ENCODE assay signal across 8 cellular contexts in the genomic region with DNA sequence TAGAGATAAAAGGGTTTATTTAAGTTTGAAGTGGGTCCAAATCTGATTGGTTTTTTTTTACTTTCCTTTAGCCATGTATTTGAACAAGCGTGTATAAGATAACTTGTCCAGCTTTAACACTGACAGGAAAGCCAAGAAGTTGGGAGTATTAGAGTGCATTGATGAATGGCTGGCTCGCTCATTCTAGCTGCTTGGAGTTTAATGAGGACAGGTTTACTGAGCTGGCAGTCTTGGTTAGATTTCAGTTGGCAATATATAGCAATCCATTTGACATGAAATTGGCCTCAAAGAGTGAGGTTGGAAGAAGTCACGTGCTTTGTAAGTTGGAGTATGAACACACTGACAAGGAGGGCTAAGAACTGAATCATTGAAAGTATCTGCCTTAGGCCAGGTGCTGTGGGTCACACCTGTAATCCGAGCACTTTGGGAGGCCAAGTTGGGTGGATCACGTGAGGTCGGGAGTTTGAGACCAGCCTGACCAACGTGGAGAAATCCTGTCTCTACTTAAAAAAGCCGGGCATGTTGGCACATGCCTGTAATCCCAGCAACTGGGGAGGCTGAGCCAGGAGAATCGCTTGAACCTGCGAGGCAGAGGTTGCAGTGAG. TPM values are rescaled to one million over a fixed set of nuclear protein-coding genes. Genes with fewer than 3 reads are reported as not detected.
DNase-seq lines count a peak whose midpoint lies in the region; ATAC-seq, FAIRE-seq and TF ChIP-seq lines count a peak whose summit lies in the region.

No MANE protein-coding gene starts in this region.

- H3K4me2 ChIP-seq in PC-3 (ENCODE audit: low read length) = no peak overlapping the region

- intact Hi-C loops in CD14-positive monocyte (cut with micrococcal nuclease) = no loop called here
- intact Hi-C loops in PC-3 (cut with micrococcal nuclease) = loop anchor here (5.0 kb wide), 1 partner anchor 166 kb away; a partner anchor contains a TSS

- no peaks in the 10 kb centered on the region for H3K4me1 ChIP-seq in HUES64 (ENCODE audit: insufficient read depth, low read length)
- H3K4me1 ChIP-seq in PC-3 (ENCODE audit: insufficient read depth, low read length) = no peaks in the 10 kb centered on the region

- H3K27ac Mint-ChIP-seq in CD14-positive monocyte = peak overlapping the region in 5 of 7 donors; percentile 4 to 70 (median 35)
- peak overlapping the region; percentile 4 to 88 (median 76) for H3K27ac Mint-ChIP-seq in naive thymus-derived CD8-positive, alpha-beta T cell
- no peak overlapping the region for H3K27ac Mint-ChIP-seq in stimulated activated memory B cell treated with anti-CD40 and anti-IgM and Interleukin-4, amounts not matched to agents 10 μg/mL and 1 μg/mL and 100 μg/mL, for 72 hours

- peaks cover 96% of the 10 kb centered on the region for H3K36me3 ChIP-seq in HUES64 (ENCODE audit: insufficient read depth, low read length)
- H3K36me3 ChIP-seq in bronchial epithelial cell (ENCODE audit: control insufficient read depth, insufficient read depth, low read length) = peaks cover 8% of the 10 kb centered on the region
- peaks cover 80% of the 10 kb centered on the region for H3K36me3 ChIP-seq in PC-3 (ENCODE audit: low read depth, low read length)

- H3K27me3 ChIP-seq in HUES64 (ENCODE audit: insufficient read depth, low read length) = no peaks in the 10 kb centered on the region
- H3K27me3 ChIP-seq in bronchial epithelial cell (ENCODE audit: control insufficient read depth, insufficient read depth, low read length) = no peaks in the 10 kb centered on the region
- no peaks in the 10 kb centered on the region for H3K27me3 ChIP-seq in PC-3 (ENCODE audit: low read length)

- peaks cover 63% of the 10 kb centered on the region for H4K20me1 ChIP-seq in PC-3 (ENCODE audit: low read length)

- no peaks in the 10 kb centered on the region for H3K9me2 ChIP-seq in PC-3 (replicated peaks; ENCODE audit: low read length)

- H3K9me3 ChIP-seq in HUES64 (ENCODE audit: insufficient read depth, low read depth, low read length) (no peaks in the 10 kb centered on the region), PC-3 (ENCODE audit: low read length) (no peaks in the 10 kb centered on the region)

- no peak for DNase-seq in CD14-positive monocyte (ENCODE audit: low spot score)
- DNase-seq in bronchial epithelial cell (ENCODE audit: low read depth) = peak; percentile 90
- peak in 1 of 10 donors; percentile 4 for DNase-seq in naive thymus-derived CD8-positive, alpha-beta T cell
- DNase-seq in NCI-H1048 (lab: John Stamatoyannopoulos, UW) = no peak
- DNase-seq in PC-3 = no peak

- no peak for TF ChIP-seq CTCF in CD14-positive monocyte (IDR thresholded peaks at IDR 0.05)
- TF ChIP-seq CTCF in bronchial epithelial cell (IDR thresholded peaks at IDR 0.05; ENCODE audit: insufficient read depth, low read length, severe bottlenecking) = no peak
- TF ChIP-seq CTCF in PC-3 (conservative IDR thresholded peaks at IDR 0.05; ENCODE audit: low read depth, low read length) = no peak

- H3K9me3 Mint-ChIP-seq in CD14-positive monocyte = no peaks in the 10 kb centered on the region
- no peaks in the 10 kb centered on the region for H3K9me3 Mint-ChIP-seq in naive thymus-derived CD8-positive, alpha-beta T cell
- no peaks in the 10 kb centered on the region for H3K9me3 Mint-ChIP-seq in stimulated activated memory B cell treated with anti-CD40 and anti-IgM and Interleukin-4, amounts not matched to agents 10 μg/mL and 1 μg/mL and 100 μg/mL, for 72 hours

- no peaks in the 10 kb centered on the region for H3K27me3 Mint-ChIP-seq in CD14-positive monocyte (ENCODE audit: low read depth in 3 of 3)
- no peaks in the 10 kb centered on the region for H3K27me3 Mint-ChIP-seq in naive thymus-derived CD8-positive, alpha-beta T cell
- no peaks in the 10 kb centered on the region for H3K27me3 Mint-ChIP-seq in stimulated activated memory B cell treated with anti-CD40 and anti-IgM and Interleukin-4, amounts not matched to agents 10 μg/mL and 1 μg/mL and 100 μg/mL, for 72 hours

- peaks cover 46% of the 10 kb centered on the region for H3K79me2 ChIP-seq in PC-3 (ENCODE audit: low read length)

- no peak overlapping the region for H3K4me3 Mint-ChIP-seq in CD14-positive monocyte
- H3K4me3 Mint-ChIP-seq in naive thymus-derived CD8-positive, alpha-beta T cell = peak overlapping the region in 4 of 10 donors; percentile 7 to 54 (median 34)
- no peak overlapping the region for H3K4me3 Mint-ChIP-seq in stimulated activated memory B cell treated with anti-CD40 and anti-IgM and Interleukin-4, amounts not matched to agents 10 μg/mL and 1 μg/mL and 100 μg/mL, for 72 hours

- no peak overlapping the region for H3K4me3 ChIP-seq in HUES64 (ENCODE audit: low read length)
- H3K4me3 ChIP-seq in bronchial epithelial cell (ENCODE audit: low read depth, low read length) = no peak overlapping the region
- H3K4me3 ChIP-seq in PC-3 (ENCODE audit: low read length) = no peak overlapping the region

- CTCF ChIA-PET in PC-3 (lab: Charles Lee) = interaction anchor here (0.7 kb wide), 1 partner anchor 8 kb away, joined by 4 read pairs; no protein-coding TSS in a partner anchor

- peaks cover 48% of the 10 kb centered on the region for H3F3A ChIP-seq in PC-3 (ENCODE audit: low read length, unreplicated experiment)

- 91% methylated on average over 10 of the region's 10 CpGs for WGBS in HUES64

- peaks cover 22% of the 10 kb centered on the region for H3K4me1 Mint-ChIP-seq in CD14-positive monocyte
- peaks cover 28 to 78% (median 70%) of the 10 kb centered on the region in 4 donors for H3K4me1 Mint-ChIP-seq in naive thymus-derived CD8-positive, alpha-beta T cell
- peaks cover 58% of the 10 kb centered on the region for H3K4me1 Mint-ChIP-seq in stimulated activated memory B cell treated with anti-CD40 and anti-IgM and Interleukin-4, amounts not matched to agents 10 μg/mL and 1 μg/mL and 100 μg/mL, for 72 hours

- no TSS peak for BruUV-seq in PC-3 (replicated peaks; lab: Mats Ljungman, UMichigan)

- peaks cover 73 to 96% of the 10 kb centered on the region in 2 donors for H3K36me3 Mint-ChIP-seq in CD14-positive monocyte
- peaks cover 5 to 96% (median 47%) of the 10 kb centered on the region in 3 donors for H3K36me3 Mint-ChIP-seq in naive thymus-derived CD8-positive, alpha-beta T cell
- H3K36me3 Mint-ChIP-seq in stimulated activated memory B cell treated with anti-CD40 and anti-IgM and Interleukin-4, amounts not matched to agents 10 μg/mL and 1 μg/mL and 100 μg/mL, for 72 hours = peaks cover 60% of the 10 kb centered on the region

- H2AFZ ChIP-seq in PC-3 (ENCODE audit: low read length) = no peak overlapping the region

- no peak for ATAC-seq in naive thymus-derived CD8-positive, alpha-beta T cell
- ATAC-seq in PC-3 (no peak), GM18873 (IDR thresholded peaks at IDR 0.05; ENCODE audit: low FRiP score, unreplicated experiment) (no peak)
- no peak for ATAC-seq in stimulated activated memory B cell treated with anti-CD40 and anti-IgM and Interleukin-4, amounts not matched to agents 10 μg/mL and 1 μg/mL and 100 μg/mL, for 72 hours

- H3K9ac ChIP-seq in HUES64 (ENCODE audit: low read depth, low read length) = no peak overlapping the region
- no peak overlapping the region for H3K9ac ChIP-seq in PC-3 (ENCODE audit: low read length)

- peak; percentile 81 for FAIRE-seq in bronchial epithelial cell (lab: Jason Lieb, UNC)

- POLR2A ChIA-PET in naive thymus-derived CD8-positive, alpha-beta T cell (lab: Charles Lee) = interaction anchor here (0.9 to 6.2 kb wide), 3 partner anchors 9 to 72 kb away, joined by 4 to 67 read pairs (median 4); no protein-coding TSS in a partner anchor
- POLR2A ChIA-PET in PC-3 (lab: Charles Lee; ENCODE audit: unreplicated experiment) = interaction anchor here (0.6 kb wide), 1 partner anchor 157 kb away, joined by 5 read pairs; no protein-coding TSS in a partner anchor

- H3K27ac ChIP-seq in HUES64 (ENCODE audit: low read depth, low read length) (peak overlapping the region; percentile 34; the same call in 1 of the 2 replicates), PC-3 (ENCODE audit: low read length) (no peak overlapping the region)

RNA-seq across cellular contexts. Expression of a gene that starts 13.7 kb away (rescaled TPM):
- 100 to 1,000 TPM; 297 to 341 TPM for polyA plus RNA-seq in CD14-positive monocyte
- 557 TPM for polyA plus RNA-seq in HUES64 (2013, experiment 1 of 2)
- polyA plus RNA-seq in HUES64 (2013, experiment 2 of 2) = 572 TPM
- total RNA-seq in bronchial epithelial cell (200 and 206 TPM in 2 replicates), PC-3 (2014; rRNA removed) (206 and 297 TPM in 2 replicates)
- total RNA-seq in naive thymus-derived CD8-positive, alpha-beta T cell = 100 to 1,000 TPM; 357 to 359 TPM
- polyA plus RNA-seq in naive thymus-derived CD8-positive, alpha-beta T cell = 100 to 1,000 TPM; 268 to 375 (median 332) TPM
